6 cellular contexts compared by ENCODE assay signal in the genomic region with DNA sequence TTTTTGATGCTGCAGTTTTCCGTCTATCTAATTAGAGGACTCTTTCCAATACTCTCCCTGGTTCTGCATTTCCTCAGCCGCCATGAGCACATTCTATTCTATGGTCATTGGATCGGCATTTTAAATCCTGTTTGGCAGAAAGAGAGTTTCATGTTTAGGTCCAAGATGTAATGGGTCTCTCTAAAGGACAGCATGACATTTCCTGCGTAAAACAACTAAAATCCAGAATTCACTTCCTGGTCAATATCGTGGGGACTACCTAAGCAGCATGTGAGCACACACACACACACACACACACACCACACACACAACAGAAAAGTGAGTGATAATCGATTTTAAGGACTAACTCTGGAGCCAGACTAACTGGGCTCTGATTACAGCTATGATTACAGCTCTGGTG.
DNase-seq lines count a peak whose midpoint lies in the region; ATAC-seq, FAIRE-seq and TF ChIP-seq lines count a peak whose summit lies in the region.
"Not testable (repeated sequence)": the region's sequence is repeated elsewhere in the genome, so short reads cannot be mapped to it uniquely, and the experiment has no call there.

No MANE protein-coding gene starts in this region.

- not testable (repeated sequence) for H3F3A ChIP-seq in neural progenitor cell (ENCODE audit: low read depth)

- H3K4me1 Mint-ChIP-seq in endodermal cell, neural progenitor cell: not testable (repeated sequence)

- FAIRE-seq in K562 (lab: Jason Lieb, UNC); HepG2 (lab: Jason Lieb, UNC): not testable (repeated sequence)

- not testable (repeated sequence) for H3K27me3 Mint-ChIP-seq in endodermal cell (ENCODE audit: insufficient read depth); neural progenitor cell (ENCODE audit: insufficient read depth, low read depth)

- not testable (repeated sequence) for H3K9me1 ChIP-seq in K562 (ENCODE audit: control insufficient read depth, insufficient read depth, low read length)

- CTCF ChIA-PET in K562 (lab: Yijun Ruan, JAX; ENCODE audit: low intra/inter-chr PET ratio); HepG2 (lab: Yijun Ruan, JAX; ENCODE audit: low intra/inter-chr PET ratio, low total read pairs): not testable (repeated sequence)

- H3K9me3 Mint-ChIP-seq in endodermal cell, neural progenitor cell: not testable (repeated sequence)

- DNase-seq in K562 (ENCODE audit: extremely low read depth in 1 of 4, low spot score in 3 of 4); endodermal cell; HepG2 (ENCODE audit: low spot score); neural progenitor cell (ENCODE audit: low spot score): not testable (repeated sequence)
- DNase-seq in vagina (ENCODE audit: extremely low spot score in 2 of 2) = peak; percentile 25 to 52

- H3K79me2 ChIP-seq in K562 (ENCODE audit: control insufficient read depth, insufficient read depth, low read length); HepG2 (ENCODE audit: insufficient read depth, low read length); neural progenitor cell (ENCODE audit: low read depth): not testable (repeated sequence)

- not testable (repeated sequence) for ATAC-seq in K562, HepG2

- H4K20me1 ChIP-seq in K562 (replicated peaks; ENCODE audit: control insufficient read depth, insufficient read depth, low read length); HepG2 (ENCODE audit: insufficient read depth, low read length); neural progenitor cell (ENCODE audit: low read depth): not testable (repeated sequence)

- not testable (repeated sequence) for H3K36me3 ChIP-seq in HUES64 (ENCODE audit: insufficient read depth, low read length); K562 (ENCODE audit: control insufficient read depth, insufficient read depth, low read length); endodermal cell (ENCODE audit: control insufficient read depth, insufficient read depth, low read length); HepG2 (replicated peaks in 1 of 2; ENCODE audit: control insufficient read depth in 1 of 2, insufficient read depth in 2 of 2, low read length in 2 of 2); neural progenitor cell; vagina

- not testable (repeated sequence) for TF ChIP-seq EP300 in K562 (IDR thresholded peaks at IDR 0.05; ENCODE audit: low read length); HepG2 (IDR thresholded peaks at IDR 0.05; ENCODE audit: low read depth in 2 of 2, low read length in 2 of 2); HepG2 (CRISPR knock-in tag; IDR thresholded peaks at IDR 0.05; ENCODE audit: borderline replicate concordance)

- H3K9ac ChIP-seq in HUES64 (ENCODE audit: low read depth, low read length); K562 (ENCODE audit: insufficient read depth in 1 of 2, low read depth in 2 of 2, low read length in 2 of 2); endodermal cell (ENCODE audit: extremely low read depth, low read length, poor library complexity, severe bottlenecking); HepG2 (ENCODE audit: insufficient read depth, low read depth, low read length); neural progenitor cell: not testable (repeated sequence)

- not testable (repeated sequence) for H3K27ac Mint-ChIP-seq in endodermal cell, neural progenitor cell

- BruUV-seq in K562 (replicated peaks; lab: Mats Ljungman, UMichigan); HepG2 (replicated peaks; lab: Mats Ljungman, UMichigan): not testable (repeated sequence)

- not testable (repeated sequence) for TF ChIP-seq CTCF in K562 (IDR thresholded peaks at IDR 0.05 in 2 of 3, conservative IDR thresholded peaks at IDR 0.05 in 1 of 3; ENCODE audit: insufficient read depth in 2 of 3, low read depth in 1 of 3, low read length in 3 of 3); endodermal cell (conservative IDR thresholded peaks at IDR 0.05); HepG2 (CRISPR knock-in tag; IDR thresholded peaks at IDR 0.05); neural progenitor cell (IDR thresholded peaks at IDR 0.05); vagina (IDR thresholded peaks at IDR 0.05)

- intact Hi-C loops in K562 (cut with micrococcal nuclease); HepG2 (cut with micrococcal nuclease; ENCODE audit: unreplicated experiment); vagina (cut with DNase I): not testable (repeated sequence)

- H3K4me3 ChIP-seq in HUES64 (ENCODE audit: low read length) = peak overlapping the region; percentile 7; the same call in 1 of the 2 replicates
- H3K4me3 ChIP-seq in K562; HepG2 (replicated peaks in 1 of 3; ENCODE audit: insufficient read depth in 1 of 3, low read depth in 2 of 3, low read length in 3 of 3); vagina: not testable (repeated sequence)
- H3K4me3 ChIP-seq in endodermal cell (ENCODE audit: low read length) = peak overlapping the region; percentile 37
- peak overlapping the region; percentile 0 for H3K4me3 ChIP-seq in neural progenitor cell

- not testable (repeated sequence) for H3K4me2 ChIP-seq in K562 (ENCODE audit: insufficient read depth, low read length); HepG2 (ENCODE audit: low read depth, low read length); neural progenitor cell

- H3K36me3 Mint-ChIP-seq in endodermal cell (ENCODE audit: low read depth); neural progenitor cell: not testable (repeated sequence)

- H3K4me1 ChIP-seq in HUES64 (ENCODE audit: insufficient read depth, low read length); endodermal cell (ENCODE audit: control insufficient read depth, insufficient read depth, low read length); HepG2 (ENCODE audit: insufficient read depth, low read length); neural progenitor cell; vagina: not testable (repeated sequence)
- peaks cover 0 to 14% of the 10 kb centered on the region in 2 experiments; a peak in 3 of 5 replicates for H3K4me1 ChIP-seq in K562 (replicated peaks in 1 of 2; ENCODE audit: control insufficient read depth in 2 of 2, insufficient read depth in 2 of 2, low read length in 2 of 2)

- not testable (repeated sequence) for H3K4me3 Mint-ChIP-seq in endodermal cell, neural progenitor cell

- TF ChIP-seq POLR2A in K562 (conservative IDR thresholded peaks at IDR 0.05); HepG2 (IDR thresholded peaks at IDR 0.05; ENCODE audit: insufficient read depth in 1 of 2, low read depth in 2 of 2, low read length in 2 of 2); vagina (IDR thresholded peaks at IDR 0.05): not testable (repeated sequence)

- not testable (repeated sequence) for H3K27ac ChIP-seq in HUES64 (ENCODE audit: low read depth, low read length); K562 (ENCODE audit: extremely low read depth, low read depth, low read length); endodermal cell (ENCODE audit: low read depth, low read length); HepG2 (ENCODE audit: extremely low read length, insufficient read depth, low read length); neural progenitor cell; vagina

- POLR2A ChIA-PET in K562 (lab: Yijun Ruan, JAX); HepG2 (lab: Yijun Ruan, JAX): not testable (repeated sequence)

- in situ Hi-C loops in K562 (cut with MboI); HepG2 (cut with HindIII; ENCODE audit: extremely low pct_ligation_motif_present, low pct_unique_long_range_greater_than_20kb): not testable (repeated sequence)

- 79% methylated on average over 6 of the region's 6 CpGs for WGBS in HUES64
- WGBS in K562 (ENCODE audit: insufficient coverage, low coverage, missing lambda C conversion rate) = 20% methylated on average over 6 of the region's 6 CpGs
- 79 to 86% methylated on average over 5 to 6 of the region's 6 CpGs for WGBS in endodermal cell (ENCODE audit: insufficient coverage in 1 of 2, insufficient read length in 1 of 2), 2 experiments
- 22% methylated on average over 6 of the region's 6 CpGs for WGBS in HepG2 (ENCODE audit: low lambda C conversion rate)

- H3K9me3 ChIP-seq in HUES64 (ENCODE audit: insufficient read depth, low read depth, low read length) (peaks cover 98% of the 10 kb centered on the region), endodermal cell (ENCODE audit: control insufficient read depth, low read length) (peaks cover 92% of the 10 kb centered on the region), HepG2 (ENCODE audit: low read length) (peaks cover 92% of the 10 kb centered on the region), neural progenitor cell (ENCODE audit: low read depth) (peaks cover 84% of the 10 kb centered on the region)
- H3K9me3 ChIP-seq in K562 (replicated peaks; ENCODE audit: control insufficient read depth, insufficient read depth, low read depth, low read length); vagina: not testable (repeated sequence)

- not testable (repeated sequence) for H3K27me3 ChIP-seq in HUES64 (ENCODE audit: insufficient read depth, low read length); K562 (ENCODE audit: control insufficient read depth in 2 of 2, insufficient read depth in 2 of 2, low read length in 2 of 2); endodermal cell (ENCODE audit: control insufficient read depth, insufficient read depth, low read length, poor library complexity, severe bottlenecking); HepG2 (ENCODE audit: control insufficient read depth in 1 of 2, insufficient read depth in 2 of 2, low read length in 2 of 2); neural progenitor cell; vagina

- not testable (repeated sequence) for H2AFZ ChIP-seq in K562 (ENCODE audit: low read depth, low read length); HepG2 (ENCODE audit: low read length); neural progenitor cell (replicated peaks)

- TF ChIP-seq RAD21 in K562 (CRISPR knock-in tag; conservative IDR thresholded peaks at IDR 0.05 in 1 of 2, IDR thresholded peaks at IDR 0.05 in 1 of 2); HepG2 (CRISPR knock-in tag; IDR thresholded peaks at IDR 0.05): not testable (repeated sequence)
